Comparison of ENCODE assay signal across 8 cellular contexts in the genomic region with DNA sequence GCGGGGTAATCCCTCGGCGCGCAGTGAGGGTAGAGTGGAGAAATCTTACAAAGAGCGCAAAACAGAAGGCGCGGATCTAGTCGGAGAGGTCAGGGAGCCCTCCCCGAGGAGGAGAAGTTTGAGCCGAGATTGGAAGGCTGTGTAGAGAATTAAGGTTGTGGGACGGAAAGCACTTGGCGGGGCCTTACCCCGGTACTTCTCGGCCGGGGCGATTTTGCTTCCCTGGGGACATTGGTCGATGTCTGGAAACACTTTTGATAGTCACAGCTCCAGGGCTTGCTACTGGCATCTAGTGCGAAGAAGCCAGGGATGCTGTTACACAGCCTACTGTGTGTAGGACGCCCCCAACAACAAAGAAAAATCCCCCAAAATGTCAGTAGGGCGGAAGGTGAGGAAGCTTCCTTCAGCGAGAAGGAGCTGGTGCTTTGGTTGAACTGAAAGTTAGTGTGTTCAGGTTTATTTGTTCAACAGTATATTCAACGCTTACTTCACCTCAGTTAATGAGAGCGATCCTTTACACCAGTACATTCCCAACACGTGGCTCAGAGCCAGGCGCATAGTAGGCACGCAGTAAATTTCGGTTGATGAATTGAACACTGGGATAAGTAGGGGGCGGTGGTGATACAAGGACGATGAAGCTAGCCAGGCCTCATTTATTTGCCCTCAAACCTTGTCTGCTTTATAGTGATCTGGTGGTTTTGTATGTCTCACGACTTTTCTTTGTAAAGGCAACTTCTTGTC. TPM values are rescaled to one million over a fixed set of nuclear protein-coding genes. Genes with fewer than 3 reads are reported as not detected.
DNase-seq lines count a peak whose midpoint lies in the region; ATAC-seq, FAIRE-seq and TF ChIP-seq lines count a peak whose summit lies in the region.

No MANE protein-coding gene starts in this region.

- peak overlapping the region; percentile 78 for H3K9ac ChIP-seq in GM12878 (ENCODE audit: control insufficient read depth, insufficient read depth, low read length)
- peak overlapping the region; percentile 77 to 98 for H3K9ac ChIP-seq in kidney (ENCODE audit: low read length in 2 of 2)

- peak overlapping the region; percentile 83 for H3K4me2 ChIP-seq in GM12878 (ENCODE audit: control insufficient read depth, insufficient read depth)

- no peaks in the 10 kb centered on the region for H3K36me3 ChIP-seq in CD8-positive, alpha-beta T cell (ENCODE audit: insufficient read depth, low read length)
- H3K36me3 ChIP-seq in GM12878 (ENCODE audit: control insufficient read depth in 2 of 2, insufficient read depth in 2 of 2, low read length in 1 of 2) = no peaks in the 10 kb centered on the region
- no peaks in the 10 kb centered on the region for H3K36me3 ChIP-seq in kidney (ENCODE audit: control insufficient read depth in 1 of 2, insufficient read depth in 2 of 2, low read length in 2 of 2)

- RAD21 ChIA-PET in GM12878 (lab: Charles Lee; ENCODE audit: unreplicated experiment) = interaction anchor here (0.7 to 3.0 kb wide), 17 partner anchors 28 to 197 kb away, joined by 3 to 44 read pairs (median 4); a partner anchor contains a TSS

- H3K27ac ChIP-seq in CD8-positive, alpha-beta T cell (ENCODE audit: low read depth, low read length) = peak overlapping the region; percentile 81
- H3K27ac ChIP-seq in GM12878 (ENCODE audit: control insufficient read depth, insufficient read depth) (peak overlapping the region; percentile 66), kidney (ENCODE audit: low read depth in 2 of 2, low read length in 2 of 2) (peak overlapping the region; percentile 86 to 92)

- no peak for TF ChIP-seq RAD21 in GM12878 (IDR thresholded peaks at IDR 0.05; ENCODE audit: insufficient read depth, low read depth, low read length)

- FAIRE-seq in GM12878 (lab: Jason Lieb, UNC) (peak; percentile 72), kidney (lab: Jason Lieb, UNC) (no peak)

- ATAC-seq in CD8-positive, alpha-beta T cell = no peak
- ATAC-seq in GM19452 (IDR thresholded peaks at IDR 0.05; ENCODE audit: unreplicated experiment) = peak; percentile 1
- ATAC-seq in GM12878 = peak; percentile 1; the same call in 2 of the 3 replicates
- ATAC-seq in stimulated activated memory B cell treated with anti-CD40 and anti-IgM and Interleukin-4, amounts not matched to agents 10 μg/mL and 1 μg/mL and 100 μg/mL, for 72 hours = no peak
- no peak for ATAC-seq in HG03354 (IDR thresholded peaks at IDR 0.05; ENCODE audit: poor library complexity, severe bottlenecking, unreplicated experiment)

- POLR2A ChIA-PET in CD8-positive, alpha-beta T cell (lab: Charles Lee) = interaction anchor here (0.6 to 2.5 kb wide), 16 partner anchors 10 to 210 kb away, joined by 3 to 17 read pairs (median 4); a partner anchor contains a TSS
- POLR2A ChIA-PET in GM12878 (lab: Charles Lee) = interaction anchor here (0.5 to 2.4 kb wide), 14 partner anchors 14 to 1151 kb away, joined by 3 to 11 read pairs (median 4); a partner anchor contains a TSS

- H3K9me3 Mint-ChIP-seq in CD8-positive, alpha-beta T cell = no peaks in the 10 kb centered on the region
- no peaks in the 10 kb centered on the region for H3K9me3 Mint-ChIP-seq in stimulated activated memory B cell treated with anti-CD40 and anti-IgM and Interleukin-4, amounts not matched to agents 10 μg/mL and 1 μg/mL and 100 μg/mL, for 72 hours

- peak overlapping the region; percentile 98 for H2AFZ ChIP-seq in GM12878 (ENCODE audit: control insufficient read depth, low read depth, low read length)

- peaks cover 51% of the 10 kb centered on the region for H3K79me2 ChIP-seq in GM12878 (ENCODE audit: control insufficient read depth, insufficient read depth, low read length)

- TF ChIP-seq CTCF in CD8-positive, alpha-beta T cell (IDR thresholded peaks at IDR 0.05) = no peak
- peak; percentile 1 to 33 (median 16); a peak in 2 of 6 replicates for TF ChIP-seq CTCF in GM12878 (IDR thresholded peaks at IDR 0.05 in 2 of 3, conservative IDR thresholded peaks at IDR 0.05 in 1 of 3; ENCODE audit: control insufficient read depth in 2 of 3, extremely low read depth in 1 of 3, insufficient read depth in 1 of 3, low read depth in 3 of 3, low read length in 3 of 3)
- TF ChIP-seq CTCF in kidney (IDR thresholded peaks at IDR 0.05; ENCODE audit: borderline replicate concordance, extremely low read depth, insufficient read depth) = no peak

- H3K9me3 ChIP-seq in CD8-positive, alpha-beta T cell (ENCODE audit: low read length) = no peaks in the 10 kb centered on the region
- H3K9me3 ChIP-seq in GM12878 (replicated peaks; ENCODE audit: control insufficient read depth, insufficient read depth, low read length) (no peaks in the 10 kb centered on the region), kidney (ENCODE audit: control insufficient read depth in 1 of 2, low read length in 2 of 2) (no peaks in the 10 kb centered on the region)

- in situ Hi-C loops in GM12878 (cut with MboI) = loop anchor here (5.0 kb wide), 1 partner anchor 128 kb away; no protein-coding TSS in a partner anchor

- TF ChIP-seq EP300 in GM12878 (IDR thresholded peaks at IDR 0.05; ENCODE audit: borderline replicate concordance in 1 of 2, control insufficient read depth in 1 of 2, low read depth in 2 of 2, low read length in 2 of 2) = no peak

- under 1% methylated on average over 30 of the region's 30 CpGs for WGBS in GM12878 (ENCODE audit: insufficient coverage, insufficient replicate concordance, low lambda C conversion rate, missing lambda C conversion rate)

- no TSS peak for BruUV-seq in GM12878 (replicated peaks; lab: Mats Ljungman, UMichigan)

- no peaks in the 10 kb centered on the region for H3K27me3 ChIP-seq in CD8-positive, alpha-beta T cell (ENCODE audit: insufficient read depth, low read length)
- H3K27me3 ChIP-seq in GM12878 (replicated peaks in 1 of 2; ENCODE audit: control insufficient read depth in 2 of 2, insufficient read depth in 2 of 2, low read length in 1 of 2) = no peaks in the 10 kb centered on the region

- H3K27ac Mint-ChIP-seq in CD8-positive, alpha-beta T cell = peak overlapping the region; percentile 95
- H3K27ac Mint-ChIP-seq in stimulated activated memory B cell treated with anti-CD40 and anti-IgM and Interleukin-4, amounts not matched to agents 10 μg/mL and 1 μg/mL and 100 μg/mL, for 72 hours = peak overlapping the region; percentile 87

- peaks cover 10% of the 10 kb centered on the region for H3K36me3 Mint-ChIP-seq in CD8-positive, alpha-beta T cell
- no peaks in the 10 kb centered on the region for H3K36me3 Mint-ChIP-seq in stimulated activated memory B cell treated with anti-CD40 and anti-IgM and Interleukin-4, amounts not matched to agents 10 μg/mL and 1 μg/mL and 100 μg/mL, for 72 hours

- no peak for TF ChIP-seq POLR2A in GM12878 (IDR thresholded peaks at IDR 0.05; ENCODE audit: low read depth, low read length)

- DNase-seq in CD8-positive, alpha-beta T cell = peak in 3 of 7 experiments; percentile 9 to 12 (median 11)
- DNase-seq in NCI-H345 (lab: John Stamatoyannopoulos, UW) (peak; percentile 15), GM12878 (ENCODE audit: low read depth, low spot score) (no peak), kidney (no peak), NCI-H2081 treated with DMSO at 0.1 percent for 48 hours (lab: John Stamatoyannopoulos, UW) (no peak)

- peaks cover 38% of the 10 kb centered on the region for H3K4me1 Mint-ChIP-seq in CD8-positive, alpha-beta T cell (ENCODE audit: low read depth)
- H3K4me1 Mint-ChIP-seq in stimulated activated memory B cell treated with anti-CD40 and anti-IgM and Interleukin-4, amounts not matched to agents 10 μg/mL and 1 μg/mL and 100 μg/mL, for 72 hours = peaks cover 42% of the 10 kb centered on the region

- H4K20me1 ChIP-seq in GM12878 (ENCODE audit: control insufficient read depth, insufficient read depth) = no peaks in the 10 kb centered on the region

- SMC1A ChIA-PET in GM12878 (lab: Charles Lee; ENCODE audit: uncharacterized antibody, unreplicated experiment) = interaction anchor here (0.6 to 4.4 kb wide), 15 partner anchors 14 to 121 kb away, joined by 3 to 23 read pairs (median 5); a partner anchor contains a TSS

- H3K4me3 ChIP-seq in CD8-positive, alpha-beta T cell (ENCODE audit: low read depth, low read length) = peak overlapping the region; percentile 95
- H3K4me3 ChIP-seq in GM12878 (peak overlapping the region; percentile 98), kidney (ENCODE audit: low read length in 2 of 2) (peak overlapping the region; percentile 88 to 92)

- peak overlapping the region; percentile 99 for H3K4me3 Mint-ChIP-seq in CD8-positive, alpha-beta T cell
- peak overlapping the region; percentile 99 for H3K4me3 Mint-ChIP-seq in stimulated activated memory B cell treated with anti-CD40 and anti-IgM and Interleukin-4, amounts not matched to agents 10 μg/mL and 1 μg/mL and 100 μg/mL, for 72 hours

- CTCF ChIA-PET in CD8-positive, alpha-beta T cell (lab: Charles Lee) = interaction anchor here (0.6 to 4.5 kb wide), 32 partner anchors 12 to 265 kb away, joined by 3 to 60 read pairs (median 5); a partner anchor contains a TSS
- CTCF ChIA-PET in GM12878 (lab: Yijun Ruan, JAX) = interaction anchor here (0.6 to 7.3 kb wide), 42 partner anchors 12 to 1879 kb away, joined by 3 to 110 read pairs (median 5); a partner anchor contains a TSS

- intact Hi-C loops in CD8-positive, alpha-beta T cell (cut with DNase I, micrococcal nuclease) = loop anchor here (1.0 to 5.0 kb wide), 10 partner anchors 42 to 328 kb away; a partner anchor contains a TSS
- intact Hi-C loops in GM12878 (cut with micrococcal nuclease; ENCODE audit: unreplicated experiment) (loop anchor here (1.0 to 5.0 kb wide), 3 partner anchors 66 to 124 kb away; a partner anchor contains a TSS), kidney (cut with DNase I) (no loop called here)

- H3K4me1 ChIP-seq in CD8-positive, alpha-beta T cell (ENCODE audit: insufficient read depth, low read length) = peaks cover 17% of the 10 kb centered on the region
- H3K4me1 ChIP-seq in GM12878 (ENCODE audit: control insufficient read depth, insufficient read depth, low read length) (peaks cover 9% of the 10 kb centered on the region), kidney (ENCODE audit: control insufficient read depth in 1 of 2, insufficient read depth in 1 of 2, low read depth in 1 of 2, low read length in 2 of 2) (peaks cover 4 to 8% of the 10 kb centered on the region in 2 donors)

- H3K27me3 Mint-ChIP-seq in CD8-positive, alpha-beta T cell (ENCODE audit: low read depth) = no peaks in the 10 kb centered on the region
- no peaks in the 10 kb centered on the region for H3K27me3 Mint-ChIP-seq in stimulated activated memory B cell treated with anti-CD40 and anti-IgM and Interleukin-4, amounts not matched to agents 10 μg/mL and 1 μg/mL and 100 μg/mL, for 72 hours

RNA-seq across cellular contexts. Expression of a gene that starts 0.8 kb away (rescaled TPM):
- total RNA-seq in CD8-positive, alpha-beta T cell = 1 to 10 TPM; 7.1 TPM
- 36.6 and 44.3 TPM in 2 replicates for total RNA-seq in GM12878 (2013; cell fraction: nucleolus; rRNA removed)
- total RNA-seq in GM12878 (2014; rRNA removed) (22.1 and 22.2 TPM in 2 replicates), GM12878 (2014; rRNA removed; fragmentation: Illumina TruSeq; extraction: Trizol) (22.2 and 22.8 TPM in 2 replicates), GM12878 (2021) (17.9 and 20.9 TPM in 2 replicates), kidney (8.5 TPM)
- polyA plus RNA-seq in GM12878 (2011; ENCODE audit: low read depth) = 5.5 TPM
- polyA plus RNA-seq in GM12878 (2011; rRNA removed) (22.9 and 26.8 TPM in 2 replicates), GM12878 (2014; fragmentation: Illumina TruSeq; extraction: Trizol) (20.4 and 24.5 TPM in 2 replicates), GM12878 (2014; fragmentation: Nextera tagmentation; extraction: Ambion mirVana) (1 to 10 TPM; 8.4 to 8.6 TPM), GM12878 (2014; rRNA removed) (23.5 and 25.7 TPM in 2 replicates), GM12878 (2016; fragmentation: Nextera tagmentation; extraction: Ambion mirVana) (10 to 100 TPM; 17.5 to 19.6 TPM), kidney (ENCODE audit: insufficient read depth, low read depth, low replicate concordance) (8.4 TPM)
- 21.4 and 25.6 TPM in 2 replicates for polyA plus RNA-seq in GM12878 (2011; cell fraction: cytosol; rRNA removed)
- 60.9 and 63.0 TPM in 2 replicates for polyA plus RNA-seq in GM12878 (2011; cell fraction: nucleus; rRNA removed)
- 7.1 and 10.8 TPM in 2 replicates for polyA plus RNA-seq in GM12878 (2012)
- 26.6 and 31.3 TPM in 2 replicates for polyA minus RNA-seq in GM12878 (2011; rRNA and poly(A)+ RNA removed)
- 6.5 and 6.7 TPM in 2 replicates for polyA minus RNA-seq in GM12878 (2011; cell fraction: cytosol; rRNA and poly(A)+ RNA removed)
- 21.0 and 25.4 TPM in 2 replicates for polyA minus RNA-seq in GM12878 (2011; cell fraction: nucleus; rRNA and poly(A)+ RNA removed)

RNA-seq across cellular contexts. Expression of a gene that starts 44.4 kb away (rescaled TPM):
- not detected for total RNA-seq in CD8-positive, alpha-beta T cell
- not detected in 2 replicates for total RNA-seq in GM12878 (2013; cell fraction: nucleolus; rRNA removed)
- total RNA-seq in GM12878 (2014; rRNA removed) (not detected in 2 replicates), GM12878 (2014; rRNA removed; fragmentation: Illumina TruSeq; extraction: Trizol) (not detected in 2 replicates), GM12878 (2021) (0.13 TPM in 1 of 2 replicates, not detected in the other), kidney (not detected)
- polyA plus RNA-seq in GM12878 (2011; ENCODE audit: low read depth) = not detected
- polyA plus RNA-seq in GM12878 (2011; rRNA removed) (not detected in 2 replicates), GM12878 (2014; fragmentation: Illumina TruSeq; extraction: Trizol) (not detected in 2 replicates), GM12878 (2014; fragmentation: Nextera tagmentation; extraction: Ambion mirVana) (not detected), GM12878 (2014; rRNA removed) (not detected in 2 replicates), GM12878 (2016; fragmentation: Nextera tagmentation; extraction: Ambion mirVana) (not detected), kidney (ENCODE audit: insufficient read depth, low read depth, low replicate concordance) (not detected)
- not detected in 2 replicates for polyA plus RNA-seq in GM12878 (2011; cell fraction: cytosol; rRNA removed)
- not detected in 2 replicates for polyA plus RNA-seq in GM12878 (2011; cell fraction: nucleus; rRNA removed)
- polyA plus RNA-seq in GM12878 (2012) = not detected in 2 replicates
- not detected in 2 replicates for polyA minus RNA-seq in GM12878 (2011; rRNA and poly(A)+ RNA removed)
- not detected in 2 replicates for polyA minus RNA-seq in GM12878 (2011; cell fraction: cytosol; rRNA and poly(A)+ RNA removed)
- not detected in 2 replicates for polyA minus RNA-seq in GM12878 (2011; cell fraction: nucleus; rRNA and poly(A)+ RNA removed)

RNA-seq across cellular contexts. Expression of a gene that starts 45.1 kb away (rescaled TPM):
- total RNA-seq in CD8-positive, alpha-beta T cell = 100 to 1,000 TPM; 187 to 191 TPM
- total RNA-seq in GM12878 (2013; cell fraction: nucleolus; rRNA removed) = 9.0 and 9.9 TPM in 2 replicates
- total RNA-seq in GM12878 (2014; rRNA removed) (42.6 and 52.9 TPM in 2 replicates), GM12878 (2014; rRNA removed; fragmentation: Illumina TruSeq; extraction: Trizol) (45.9 and 46.9 TPM in 2 replicates), GM12878 (2021) (111 and 116 TPM in 2 replicates), kidney (140 TPM)
- polyA plus RNA-seq in GM12878 (2011; ENCODE audit: low read depth) = 29.9 TPM
- polyA plus RNA-seq in GM12878 (2011; rRNA removed) (26.3 and 39.7 TPM in 2 replicates), GM12878 (2014; fragmentation: Illumina TruSeq; extraction: Trizol) (95.2 and 135 TPM in 2 replicates), GM12878 (2014; fragmentation: Nextera tagmentation; extraction: Ambion mirVana) (100 to 1,000 TPM; 121 to 129 TPM), GM12878 (2014; rRNA removed) (42.3 and 57.1 TPM in 2 replicates), GM12878 (2016; fragmentation: Nextera tagmentation; extraction: Ambion mirVana) (100 to 1,000 TPM; 344 to 390 TPM), kidney (ENCODE audit: insufficient read depth, low read depth, low replicate concordance) (180 TPM)
- polyA plus RNA-seq in GM12878 (2011; cell fraction: cytosol; rRNA removed) = 57.0 and 59.2 TPM in 2 replicates
- polyA plus RNA-seq in GM12878 (2011; cell fraction: nucleus; rRNA removed) = 25.2 and 28.2 TPM in 2 replicates
- polyA plus RNA-seq in GM12878 (2012) = 86.2 and 109 TPM in 2 replicates
- 52.7 and 67.7 TPM in 2 replicates for polyA minus RNA-seq in GM12878 (2011; rRNA and poly(A)+ RNA removed)
- 38.8 and 41.6 TPM in 2 replicates for polyA minus RNA-seq in GM12878 (2011; cell fraction: cytosol; rRNA and poly(A)+ RNA removed)
- polyA minus RNA-seq in GM12878 (2011; cell fraction: nucleus; rRNA and poly(A)+ RNA removed) = 19.5 and 27.3 TPM in 2 replicates

RNA-seq across cellular contexts. Expression of a gene that starts 57.5 kb away (rescaled TPM):
- 1 to 10 TPM; 2.0 to 2.8 TPM for total RNA-seq in CD8-positive, alpha-beta T cell
- total RNA-seq in GM12878 (2013; cell fraction: nucleolus; rRNA removed) = 4.2 and 5.6 TPM in 2 replicates
- 0.87 and 1.2 TPM in 2 replicates for total RNA-seq in GM12878 (2014; rRNA removed)
- total RNA-seq in GM12878 (2014; rRNA removed; fragmentation: Illumina TruSeq; extraction: Trizol) = 0.37 and 0.40 TPM in 2 replicates
- total RNA-seq in GM12878 (2021) = 1.1 TPM in 2 replicates
- polyA plus RNA-seq in GM12878 (2011; ENCODE audit: low read depth) = 1.2 TPM
- polyA plus RNA-seq in GM12878 (2011; rRNA removed) = 0.90 and 1.1 TPM in 2 replicates
- polyA plus RNA-seq in GM12878 (2011; cell fraction: cytosol; rRNA removed) = 1.5 and 1.7 TPM in 2 replicates
- 7.6 and 8.4 TPM in 2 replicates for polyA plus RNA-seq in GM12878 (2011; cell fraction: nucleus; rRNA removed)
- polyA plus RNA-seq in GM12878 (2012) = 1.8 and 2.6 TPM in 2 replicates
- 0.11 and 0.82 TPM in 2 replicates for polyA plus RNA-seq in GM12878 (2014; fragmentation: Illumina TruSeq; extraction: Trizol)
- under 1 TPM; 0.06 to 0.15 TPM for polyA plus RNA-seq in GM12878 (2014; fragmentation: Nextera tagmentation; extraction: Ambion mirVana)
- 1.2 and 1.5 TPM in 2 replicates for polyA plus RNA-seq in GM12878 (2014; rRNA removed)
- under 1 TPM; 0.33 to 0.95 TPM for polyA plus RNA-seq in GM12878 (2016; fragmentation: Nextera tagmentation; extraction: Ambion mirVana)
- polyA minus RNA-seq in GM12878 (2011; rRNA and poly(A)+ RNA removed) = 0.88 and 2.3 TPM in 2 replicates
- not detected in 2 replicates for polyA minus RNA-seq in GM12878 (2011; cell fraction: cytosol; rRNA and poly(A)+ RNA removed)
- polyA minus RNA-seq in GM12878 (2011; cell fraction: nucleus; rRNA and poly(A)+ RNA removed) = 2.3 and 2.7 TPM in 2 replicates
- 19.7 TPM for total RNA-seq in kidney
- 8.8 TPM for polyA plus RNA-seq in kidney (ENCODE audit: insufficient read depth, low read depth, low replicate concordance)

Comparison
In these comparisons a context has a peak if more than half of its experiments do, and no peak if none do; other contexts are left out.
1. ATAC-seq: peak in GM19452 (single experiment) and GM12878 (single experiment); none in CD8-positive, alpha-beta T cell (single experiment), stimulated activated memory B cell treated with anti-CD40 and anti-IgM and Interleukin-4, amounts not matched to agents 10 μg/mL and 1 μg/mL and 100 μg/mL, for 72 hours (single experiment) and HG03354 (single experiment).
2. CTCF ChIP-seq: peak in GM12878 (3 of 3); none in CD8-positive, alpha-beta T cell (single experiment) and kidney (single experiment).
3. Peak in every context shown above with its lines, with median percentiles within 50 percentile points of each other: H3K27ac ChIP-seq and H3K4me3 ChIP-seq.